In the genomic region with DNA sequence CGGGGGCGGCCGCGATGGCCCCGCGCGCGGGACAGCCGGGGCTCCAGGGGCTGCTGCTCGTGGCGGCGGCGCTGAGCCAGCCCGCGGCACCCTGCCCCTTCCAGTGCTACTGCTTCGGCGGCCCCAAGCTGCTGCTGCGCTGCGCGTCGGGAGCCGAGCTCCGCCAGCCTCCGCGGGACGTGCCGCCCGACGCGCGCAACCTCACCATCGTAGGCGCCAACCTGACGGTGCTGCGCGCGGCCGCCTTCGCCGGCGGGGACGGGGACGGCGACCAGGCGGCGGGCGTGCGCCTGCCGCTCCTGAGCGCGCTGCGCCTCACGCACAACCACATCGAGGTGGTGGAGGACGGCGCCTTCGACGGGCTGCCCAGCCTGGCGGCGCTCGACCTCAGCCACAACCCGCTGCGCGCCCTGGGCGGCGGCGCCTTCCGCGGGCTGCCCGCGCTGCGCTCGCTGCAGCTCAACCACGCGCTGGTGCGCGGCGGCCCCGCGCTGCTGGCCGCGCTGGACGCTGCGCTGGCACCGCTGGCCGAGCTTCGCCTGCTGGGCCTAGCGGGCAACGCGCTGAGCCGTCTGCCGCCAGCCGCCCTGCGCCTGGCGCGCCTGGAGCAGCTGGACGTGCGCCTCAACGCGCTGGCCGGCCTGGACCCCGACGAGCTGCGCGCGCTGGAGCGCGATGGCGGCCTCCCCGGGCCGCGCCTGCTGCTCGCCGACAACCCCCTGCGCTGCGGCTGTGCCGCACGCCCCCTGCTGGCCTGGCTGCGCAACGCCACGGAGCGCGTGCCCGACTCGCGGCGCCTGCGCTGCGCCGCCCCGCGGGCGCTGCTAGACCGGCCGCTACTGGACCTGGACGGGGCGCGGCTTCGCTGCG, we compare ENCODE assay signal across 1 cellular context.
TF ChIP-seq lines count a peak whose summit lies in the region.

No MANE protein-coding gene starts in this region.

TF ChIP-seq in GM12878, 131 proteins besides CTCF, POLR2A, EP300 and RAD21 (continued from another document and continues in another):
- TF ChIP-seq, protein P1, sequence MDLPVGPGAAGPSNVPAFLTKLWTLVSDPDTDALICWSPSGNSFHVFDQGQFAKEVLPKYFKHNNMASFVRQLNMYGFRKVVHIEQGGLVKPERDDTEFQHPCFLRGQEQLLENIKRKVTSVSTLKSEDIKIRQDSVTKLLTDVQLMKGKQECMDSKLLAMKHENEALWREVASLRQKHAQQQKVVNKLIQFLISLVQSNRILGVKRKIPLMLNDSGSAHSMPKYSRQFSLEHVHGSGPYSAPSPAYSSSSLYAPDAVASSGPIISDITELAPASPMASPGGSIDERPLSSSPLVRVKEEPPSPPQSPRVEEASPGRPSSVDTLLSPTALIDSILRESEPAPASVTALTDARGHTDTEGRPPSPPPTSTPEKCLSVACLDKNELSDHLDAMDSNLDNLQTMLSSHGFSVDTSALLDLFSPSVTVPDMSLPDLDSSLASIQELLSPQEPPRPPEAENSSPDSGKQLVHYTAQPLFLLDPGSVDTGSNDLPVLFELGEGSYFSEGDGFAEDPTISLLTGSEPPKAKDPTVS (IDR thresholded peaks at IDR 0.05; ENCODE audit: low read depth, low read length) = no peak
- TF ChIP-seq SUPT20H (IDR thresholded peaks at IDR 0.05; ENCODE audit: borderline replicate concordance, control insufficient read depth, low read depth, low read length) (no peak), RCOR1 (conservative IDR thresholded peaks at IDR 0.05; ENCODE audit: low read depth, low read length) (no peak), NR2C2 (IDR thresholded peaks at IDR 0.05; ENCODE audit: borderline replicate concordance, control insufficient read depth, insufficient read length, low read depth) (no peak), NRF1 (conservative IDR thresholded peaks at IDR 0.05; ENCODE audit: low read depth, low read length) (peak; percentile 42), CHD2 (IDR thresholded peaks at IDR 0.05; ENCODE audit: borderline replicate concordance, low read depth, low read length) (no peak), BCL11A (IDR thresholded peaks at IDR 0.05; ENCODE audit: low read depth, low read length) (no peak), BMI1 (IDR thresholded peaks at IDR 0.05; ENCODE audit: borderline replicate concordance) (no peak), MYC (IDR thresholded peaks at IDR 0.05; ENCODE audit: insufficient read depth, insufficient read length, insufficient replicate concordance, low read length, severe bottlenecking) (no peak), CUX1 (IDR thresholded peaks at IDR 0.05; ENCODE audit: insufficient replicate concordance, low read depth, low read length) (no peak), NFIC (IDR thresholded peaks at IDR 0.05; ENCODE audit: low read depth, low read length) (no peak), MYB (IDR thresholded peaks at IDR 0.05; ENCODE audit: borderline replicate concordance, low read depth, low read length) (no peak), ETV6 (conservative IDR thresholded peaks at IDR 0.05 in 1 of 2, IDR thresholded peaks at IDR 0.05 in 1 of 2; ENCODE audit: borderline replicate concordance in 1 of 2, low read depth in 1 of 2) (no peak), SMARCA5 (IDR thresholded peaks at IDR 0.05) (peak; percentile 86; the same call in 1 of the 2 replicates), CBFB (IDR thresholded peaks at IDR 0.05; ENCODE audit: low read depth) (no peak), CEBPZ (IDR thresholded peaks at IDR 0.05; ENCODE audit: low read depth, low read length) (no peak), SUZ12 (IDR thresholded peaks at IDR 0.05; ENCODE audit: unreplicated experiment) (peak; percentile 29), ATF7 (IDR thresholded peaks at IDR 0.05; ENCODE audit: low read depth) (no peak), ZNF217 (IDR thresholded peaks at IDR 0.05) (no peak), IRF3 (IDR thresholded peaks at IDR 0.05) (no peak), RBBP5 (conservative IDR thresholded peaks at IDR 0.05) (no peak)
- TF ChIP-seq, protein P2, sequence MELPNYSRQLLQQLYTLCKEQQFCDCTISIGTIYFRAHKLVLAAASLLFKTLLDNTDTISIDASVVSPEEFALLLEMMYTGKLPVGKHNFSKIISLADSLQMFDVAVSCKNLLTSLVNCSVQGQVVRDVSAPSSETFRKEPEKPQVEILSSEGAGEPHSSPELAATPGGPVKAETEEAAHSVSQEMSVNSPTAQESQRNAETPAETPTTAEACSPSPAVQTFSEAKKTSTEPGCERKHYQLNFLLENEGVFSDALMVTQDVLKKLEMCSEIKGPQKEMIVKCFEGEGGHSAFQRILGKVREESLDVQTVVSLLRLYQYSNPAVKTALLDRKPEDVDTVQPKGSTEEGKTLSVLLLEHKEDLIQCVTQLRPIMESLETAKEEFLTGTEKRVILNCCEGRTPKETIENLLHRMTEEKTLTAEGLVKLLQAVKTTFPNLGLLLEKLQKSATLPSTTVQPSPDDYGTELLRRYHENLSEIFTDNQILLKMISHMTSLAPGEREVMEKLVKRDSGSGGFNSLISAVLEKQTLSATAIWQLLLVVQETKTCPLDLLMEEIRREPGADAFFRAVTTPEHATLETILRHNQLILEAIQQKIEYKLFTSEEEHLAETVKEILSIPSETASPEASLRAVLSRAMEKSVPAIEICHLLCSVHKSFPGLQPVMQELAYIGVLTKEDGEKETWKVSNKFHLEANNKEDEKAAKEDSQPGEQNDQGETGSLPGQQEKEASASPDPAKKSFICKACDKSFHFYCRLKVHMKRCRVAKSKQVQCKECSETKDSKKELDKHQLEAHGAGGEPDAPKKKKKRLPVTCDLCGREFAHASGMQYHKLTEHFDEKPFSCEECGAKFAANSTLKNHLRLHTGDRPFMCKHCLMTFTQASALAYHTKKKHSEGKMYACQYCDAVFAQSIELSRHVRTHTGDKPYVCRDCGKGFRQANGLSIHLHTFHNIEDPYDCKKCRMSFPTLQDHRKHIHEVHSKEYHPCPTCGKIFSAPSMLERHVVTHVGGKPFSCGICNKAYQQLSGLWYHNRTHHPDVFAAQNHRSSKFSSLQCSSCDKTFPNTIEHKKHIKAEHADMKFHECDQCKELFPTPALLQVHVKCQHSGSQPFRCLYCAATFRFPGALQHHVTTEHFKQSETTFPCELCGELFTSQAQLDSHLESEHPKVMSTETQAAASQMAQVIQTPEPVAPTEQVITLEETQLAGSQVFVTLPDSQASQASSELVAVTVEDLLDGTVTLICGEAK (IDR thresholded peaks at IDR 0.05; ENCODE audit: borderline replicate concordance) = no peak
- TF ChIP-seq, protein P3, sequence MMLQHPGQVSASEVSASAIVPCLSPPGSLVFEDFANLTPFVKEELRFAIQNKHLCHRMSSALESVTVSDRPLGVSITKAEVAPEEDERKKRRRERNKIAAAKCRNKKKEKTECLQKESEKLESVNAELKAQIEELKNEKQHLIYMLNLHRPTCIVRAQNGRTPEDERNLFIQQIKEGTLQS (IDR thresholded peaks at IDR 0.05; ENCODE audit: borderline replicate concordance, extremely low read depth, low read depth, low read length) = no peak
- TF ChIP-seq, protein P4, sequence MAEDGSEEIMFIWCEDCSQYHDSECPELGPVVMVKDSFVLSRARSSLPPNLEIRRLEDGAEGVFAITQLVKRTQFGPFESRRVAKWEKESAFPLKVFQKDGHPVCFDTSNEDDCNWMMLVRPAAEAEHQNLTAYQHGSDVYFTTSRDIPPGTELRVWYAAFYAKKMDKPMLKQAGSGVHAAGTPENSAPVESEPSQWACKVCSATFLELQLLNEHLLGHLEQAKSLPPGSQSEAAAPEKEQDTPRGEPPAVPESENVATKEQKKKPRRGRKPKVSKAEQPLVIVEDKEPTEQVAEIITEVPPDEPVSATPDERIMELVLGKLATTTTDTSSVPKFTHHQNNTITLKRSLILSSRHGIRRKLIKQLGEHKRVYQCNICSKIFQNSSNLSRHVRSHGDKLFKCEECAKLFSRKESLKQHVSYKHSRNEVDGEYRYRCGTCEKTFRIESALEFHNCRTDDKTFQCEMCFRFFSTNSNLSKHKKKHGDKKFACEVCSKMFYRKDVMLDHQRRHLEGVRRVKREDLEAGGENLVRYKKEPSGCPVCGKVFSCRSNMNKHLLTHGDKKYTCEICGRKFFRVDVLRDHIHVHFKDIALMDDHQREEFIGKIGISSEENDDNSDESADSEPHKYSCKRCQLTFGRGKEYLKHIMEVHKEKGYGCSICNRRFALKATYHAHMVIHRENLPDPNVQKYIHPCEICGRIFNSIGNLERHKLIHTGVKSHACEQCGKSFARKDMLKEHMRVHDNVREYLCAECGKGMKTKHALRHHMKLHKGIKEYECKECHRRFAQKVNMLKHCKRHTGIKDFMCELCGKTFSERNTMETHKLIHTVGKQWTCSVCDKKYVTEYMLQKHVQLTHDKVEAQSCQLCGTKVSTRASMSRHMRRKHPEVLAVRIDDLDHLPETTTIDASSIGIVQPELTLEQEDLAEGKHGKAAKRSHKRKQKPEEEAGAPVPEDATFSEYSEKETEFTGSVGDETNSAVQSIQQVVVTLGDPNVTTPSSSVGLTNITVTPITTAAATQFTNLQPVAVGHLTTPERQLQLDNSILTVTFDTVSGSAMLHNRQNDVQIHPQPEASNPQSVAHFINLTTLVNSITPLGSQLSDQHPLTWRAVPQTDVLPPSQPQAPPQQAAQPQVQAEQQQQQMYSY (CRISPR knock-in tag; IDR thresholded peaks at IDR 0.05) = no peak
- TF ChIP-seq, protein P5, sequence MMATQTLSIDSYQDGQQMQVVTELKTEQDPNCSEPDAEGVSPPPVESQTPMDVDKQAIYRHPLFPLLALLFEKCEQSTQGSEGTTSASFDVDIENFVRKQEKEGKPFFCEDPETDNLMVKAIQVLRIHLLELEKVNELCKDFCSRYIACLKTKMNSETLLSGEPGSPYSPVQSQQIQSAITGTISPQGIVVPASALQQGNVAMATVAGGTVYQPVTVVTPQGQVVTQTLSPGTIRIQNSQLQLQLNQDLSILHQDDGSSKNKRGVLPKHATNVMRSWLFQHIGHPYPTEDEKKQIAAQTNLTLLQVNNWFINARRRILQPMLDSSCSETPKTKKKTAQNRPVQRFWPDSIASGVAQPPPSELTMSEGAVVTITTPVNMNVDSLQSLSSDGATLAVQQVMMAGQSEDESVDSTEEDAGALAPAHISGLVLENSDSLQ (IDR thresholded peaks at IDR 0.05) = no peak
